In genomic region chr12:52250048-52250990, GRCh38 we compare ENCODE assay signal across 15 cellular contexts. TPM values are rescaled to one million over a fixed set of nuclear protein-coding genes. Genes with fewer than 3 reads are reported as not detected.
A peak's percentile ranks its signal among the peaks of the same experiment; 100 is the strongest.
DNase-seq lines count a peak whose midpoint lies in the region; ATAC-seq and TF ChIP-seq lines count a peak whose summit lies in the region.
"Had no signal": no experiment of that assay in that cellular context is flagged by ENCODE, and none has a peak within 500 bp of the region (broad histone marks: within the 10 kb centered on the region; RNA-seq: fewer than 3 reads in every experiment).

No MANE protein-coding gene starts in this region.

- H3K36me3 ChIP-seq in PC-9 (ENCODE audit: low read depth) (peaks cover 34% of the 10 kb centered on the region), heart left ventricle (no peaks in the 10 kb centered on the region)
- H3K36me3 ChIP-seq in CD8-positive, alpha-beta memory T cell (ENCODE audit: insufficient read depth, low read length), result no peaks in the 10 kb centered on the region
- H3K36me3 ChIP-seq: transverse colon had no signal

- H3K4me2 ChIP-seq in PC-9, result no peak overlapping the region

- no peak overlapping the region for H2AFZ ChIP-seq in PC-9

- H4K20me1 ChIP-seq in PC-9 (ENCODE audit: insufficient read depth), result peaks cover 29% of the 10 kb centered on the region

- no peak overlapping the region for H3K4me3 ChIP-seq in PC-9
- peak overlapping the region in 1 of 12 donors; percentile 27 for H3K4me3 ChIP-seq in heart left ventricle
- H3K4me3 ChIP-seq in CD8-positive, alpha-beta memory T cell (ENCODE audit: low read length), result no peak overlapping the region
- H3K4me3 ChIP-seq: transverse colon had no signal

- no peaks in the 10 kb centered on the region for H3K9me2 ChIP-seq in PC-9 (ENCODE audit: insufficient read depth)

- peak overlapping the region; percentile 90 for H3K27ac ChIP-seq in PC-9
- H3K27ac ChIP-seq in heart left ventricle, result no peak overlapping the region
- no peak overlapping the region for H3K27ac ChIP-seq in CD8-positive, alpha-beta memory T cell (ENCODE audit: low read depth, low read length)

- CTCF ChIA-PET in PC-9 (lab: Charles Lee), result interaction anchor here (0.7 to 1.6 kb wide), 5 partner anchors 28 to 77 kb away, joined by 4 to 7 read pairs (median 5); no protein-coding TSS in a partner anchor
- CTCF ChIA-PET in CD8-positive, alpha-beta memory T cell (lab: Charles Lee), result interaction anchor here (1.5 kb wide), 1 partner anchor 29 kb away, joined by 3 read pairs; no protein-coding TSS in a partner anchor

- no peaks in the 10 kb centered on the region for H3K27me3 Mint-ChIP-seq in activated CD4-positive, alpha-beta T cell treated with anti-CD3 and anti-CD28 coated beads, Interleukin-2, amount 10 ng/mL, durations not matched to agents 24 days and 14 days
- peaks cover 34 to 52% of the 10 kb centered on the region in 2 donors for H3K27me3 Mint-ChIP-seq in CD8-positive, alpha-beta memory T cell

- peak overlapping the region; percentile 52 for H3K4me3 Mint-ChIP-seq in activated CD4-positive, alpha-beta T cell treated with anti-CD3 and anti-CD28 coated beads, Interleukin-2, amount 10 ng/mL, durations not matched to agents 24 days and 14 days
- no peak overlapping the region for H3K4me3 Mint-ChIP-seq in CD8-positive, alpha-beta memory T cell

- 0 out of 2 replicates have a peak, but pooled peaks cover 3% of the 10 kb centered on the region for H3K79me2 ChIP-seq in PC-9 (ENCODE audit: low read depth)

- H3K27me3 ChIP-seq in PC-9 (ENCODE audit: insufficient read depth, low read depth), result no peaks in the 10 kb centered on the region
- peaks cover 0 to 39% (median 5%) of the 10 kb centered on the region in 9 donors for H3K27me3 ChIP-seq in heart left ventricle
- peaks cover 3% of the 10 kb centered on the region for H3K27me3 ChIP-seq in CD8-positive, alpha-beta memory T cell (ENCODE audit: insufficient read depth, low read length, poor library complexity, severe bottlenecking)

- TF ChIP-seq POLR2A in heart left ventricle (IDR thresholded peaks at IDR 0.05), result no peak

- no peak for TF ChIP-seq CTCF in PC-9 (conservative IDR thresholded peaks at IDR 0.05)
- TF ChIP-seq CTCF in heart left ventricle (IDR thresholded peaks at IDR 0.05), result peak in 2 of 12 donors; percentile 25 to 28

- peaks cover 98% of the 10 kb centered on the region for H3F3A ChIP-seq in PC-9 (ENCODE audit: insufficient read depth, low read depth)

- peak overlapping the region; percentile 82 for H3K27ac Mint-ChIP-seq in activated CD4-positive, alpha-beta T cell treated with anti-CD3 and anti-CD28 coated beads, Interleukin-2, amount 10 ng/mL, durations not matched to agents 24 days and 14 days
- H3K27ac Mint-ChIP-seq in CD8-positive, alpha-beta memory T cell, result peak overlapping the region in 1 of 8 donors; percentile 3

- H3K4me1 ChIP-seq in PC-9 (replicated peaks; ENCODE audit: insufficient read depth) (peaks cover 43% of the 10 kb centered on the region), heart left ventricle (peaks cover 0 to 20% (median 7%) of the 10 kb centered on the region in 12 donors)
- no peaks in the 10 kb centered on the region for H3K4me1 ChIP-seq in CD8-positive, alpha-beta memory T cell (ENCODE audit: insufficient read depth, low read length)

- 19 to 37% (median 31%) methylated on average over 30 to 52 of the region's 52 CpGs for WGBS in heart left ventricle, 4 donors

- peaks cover 3% of the 10 kb centered on the region for H3K9me3 Mint-ChIP-seq in activated CD4-positive, alpha-beta T cell treated with anti-CD3 and anti-CD28 coated beads, Interleukin-2, amount 10 ng/mL, durations not matched to agents 24 days and 14 days
- H3K9me3 Mint-ChIP-seq in CD8-positive, alpha-beta memory T cell, result no peaks in the 10 kb centered on the region

- peaks cover 31% of the 10 kb centered on the region for H3K36me3 Mint-ChIP-seq in activated CD4-positive, alpha-beta T cell treated with anti-CD3 and anti-CD28 coated beads, Interleukin-2, amount 10 ng/mL, durations not matched to agents 24 days and 14 days (ENCODE audit: low read depth)
- H3K36me3 Mint-ChIP-seq in CD8-positive, alpha-beta memory T cell, result no peaks in the 10 kb centered on the region

- H3K9me3 ChIP-seq in PC-9 (ENCODE audit: insufficient read depth, low read depth) (no peaks in the 10 kb centered on the region), heart left ventricle (no peaks in the 10 kb centered on the region)
- no peaks in the 10 kb centered on the region for H3K9me3 ChIP-seq in CD8-positive, alpha-beta memory T cell (ENCODE audit: low read length)
- H3K9me3 ChIP-seq: transverse colon had no signal

- POLR2A ChIA-PET in PC-9 (lab: Charles Lee; ENCODE audit: unreplicated experiment), result interaction anchor here (0.6 kb wide), 2 partner anchors 59 to 64 kb away, joined by 3 to 5 read pairs; no protein-coding TSS in a partner anchor
- POLR2A ChIA-PET in CD8-positive, alpha-beta memory T cell (lab: Charles Lee), result no interaction called here

- ATAC-seq in heart left ventricle, result peak in 3 of 4 donors; percentile 15 to 49 (median 26)

- peaks cover 65% of the 10 kb centered on the region for H3K4me1 Mint-ChIP-seq in activated CD4-positive, alpha-beta T cell treated with anti-CD3 and anti-CD28 coated beads, Interleukin-2, amount 10 ng/mL, durations not matched to agents 24 days and 14 days
- H3K4me1 Mint-ChIP-seq in CD8-positive, alpha-beta memory T cell, result peaks cover 4 to 25% (median 11%) of the 10 kb centered on the region in 3 donors

- no TSS peak for BruUV-seq in PC-9 (replicated peaks; lab: Mats Ljungman, UMichigan)

- no peak for DNase-seq in activated CD4-positive, alpha-beta T cell treated with anti-CD3 and anti-CD28 coated beads, Interleukin-2, amount 10 ng/mL, durations not matched to agents 24 days and 14 days
- no peak for DNase-seq in activated CD4-positive, alpha-beta T cell treated with anti-CD3 and anti-CD28 coated beads, Interleukin-2, amount 50 U/mL, for 48 hours
- DNase-seq in PC-9, result no peak
- DNase-seq in heart left ventricle, result no peak
- peak; percentile 73 for DNase-seq in posterior vena cava (ENCODE audit: low spot score)
- no peak for DNase-seq in medulla oblongata (ENCODE audit: extremely low spot score)
- DNase-seq in CD8-positive, alpha-beta memory T cell, result no peak
- no peak for DNase-seq in SHP77 (lab: John Stamatoyannopoulos, UW)
- DNase-seq: activated CD4-positive, alpha-beta T cell treated with anti-CD3 and anti-CD28 coated beads, Interleukin-2, amount 50 U/mL, for 1 hour; cortex of kidney; MM.1S; stimulated activated CD4-positive, alpha-beta T cell treated with anti-CD3 and anti-CD28 coated beads, Interleukin-12 subunit alpha, Interleukin-12 subunit beta, amount 100 ng/mL, for 4 hours; transverse colon had no signal

- intact Hi-C loops in activated CD4-positive, alpha-beta T cell treated with anti-CD3 and anti-CD28 coated beads, Interleukin-2, amount 10 ng/mL, durations not matched to agents 24 days and 14 days (cut with micrococcal nuclease), result no loop called here
- intact Hi-C loops in PC-9 (cut with micrococcal nuclease; ENCODE audit: unreplicated experiment), result no loop called here
- intact Hi-C loops in heart left ventricle (cut with DNase I), result no loop called here
- intact Hi-C loops in posterior vena cava (cut with DNase I), result no loop called here

RNA-seq across cellular contexts. Expression of gene KRT7, which starts 17.3 kb away (rescaled TPM):
- total RNA-seq in activated CD4-positive, alpha-beta T cell treated with anti-CD3 and anti-CD28 coated beads, Interleukin-2, amount 10 ng/mL, durations not matched to agents 24 days and 14 days, result 12.3 and 15.8 TPM in 2 replicates
- 3,783 and 4,555 TPM in 2 replicates for total RNA-seq in PC-9 (2021)
- 10 to 100 TPM in 1 of 9 donors, 1 to 10 TPM in 4, under 1 TPM in 2, not detected in 2; 0.20 to 56.7 (median 3.6) TPM for total RNA-seq in heart left ventricle
- polyA plus RNA-seq in heart left ventricle, result under 1 TPM in 1 of 2 donors, not detected in 1; 0.76 TPM
- 1 to 10 TPM; 4.1 to 6.8 TPM for total RNA-seq in posterior vena cava
- total RNA-seq in CD8-positive, alpha-beta memory T cell, result 1 to 10 TPM; 3.2 to 5.6 TPM
- not detected for polyA plus RNA-seq in CD8-positive, alpha-beta memory T cell
- polyA plus RNA-seq: neural cell had no signal

RNA-seq across cellular contexts. Expression of gene KRT86, which starts 24.1 kb away (rescaled TPM):
- total RNA-seq in activated CD4-positive, alpha-beta T cell treated with anti-CD3 and anti-CD28 coated beads, Interleukin-2, amount 10 ng/mL, durations not matched to agents 24 days and 14 days, result 0.44 and 0.64 TPM in 2 replicates
- total RNA-seq in PC-9 (2021) (2.7 and 5.7 TPM in 2 replicates), heart left ventricle (not detected), posterior vena cava (not detected)
- polyA plus RNA-seq in heart left ventricle, result not detected
- total RNA-seq in CD8-positive, alpha-beta memory T cell, result under 1 TPM in 1 of 2 experiments, not detected in 1; 0.31 TPM
- not detected for polyA plus RNA-seq in CD8-positive, alpha-beta memory T cell
- polyA plus RNA-seq: keratinocyte, neural cell had no signal

RNA-seq across cellular contexts. Expression of gene KRT81, which starts 41.0 kb away (rescaled TPM):
- total RNA-seq in activated CD4-positive, alpha-beta T cell treated with anti-CD3 and anti-CD28 coated beads, Interleukin-2, amount 10 ng/mL, durations not matched to agents 24 days and 14 days, result not detected in 2 replicates
- 2.5 and 4.3 TPM in 2 replicates for total RNA-seq in PC-9 (2021)
- not detected for total RNA-seq in heart left ventricle
- polyA plus RNA-seq in heart left ventricle, result not detected
- total RNA-seq in posterior vena cava, result not detected
- total RNA-seq in CD8-positive, alpha-beta memory T cell, result not detected
- polyA plus RNA-seq in CD8-positive, alpha-beta memory T cell, result not detected
- total RNA-seq: transverse colon had no signal
- polyA plus RNA-seq: neural cell had no signal

RNA-seq across cellular contexts. Expression of gene KRT80, which starts 58.5 kb away (rescaled TPM):
- not detected in 2 replicates for total RNA-seq in activated CD4-positive, alpha-beta T cell treated with anti-CD3 and anti-CD28 coated beads, Interleukin-2, amount 10 ng/mL, durations not matched to agents 24 days and 14 days
- 84.1 and 94.9 TPM in 2 replicates for total RNA-seq in PC-9 (2021)
- 1 to 10 TPM in 2 of 9 donors, under 1 TPM in 5, not detected in 2; 0.15 to 1.2 (median 0.24) TPM for total RNA-seq in heart left ventricle
- polyA plus RNA-seq in heart left ventricle, result under 1 TPM; 0.08 to 0.72 TPM
- total RNA-seq in posterior vena cava, result under 1 TPM; 0.19 to 0.48 TPM
- total RNA-seq in CD8-positive, alpha-beta memory T cell, result not detected
- not detected for polyA plus RNA-seq in CD8-positive, alpha-beta memory T cell
- polyA plus RNA-seq: neural cell had no signal

Comparison
In these comparisons a context has a peak if more than half of its experiments do, and no peak if none do; other contexts are left out.
1. RNA of gene KRT7, which starts 17.3 kb away (total RNA-seq): 3,783 to 4,555 TPM in PC-9; 12.3 to 15.8 TPM in activated CD4-positive, alpha-beta T cell treated with anti-CD3 and anti-CD28 coated beads, Interleukin-2, amount 10 ng/mL, durations not matched to agents 24 days and 14 days, 4.1 to 6.8 TPM in posterior vena cava, 3.2 to 5.6 TPM in CD8-positive, alpha-beta memory T cell and 0.20 to 56.7 TPM in heart left ventricle; every median in the first group is over 10 times any median in the second.